Comparison of ENCODE assay signal across 1 cellular context in genomic region chr13:110265682-110266430, GRCh38.
TF ChIP-seq lines count a peak whose summit lies in the region.

No MANE protein-coding gene starts in this region.

TF ChIP-seq in HepG2, 621 proteins besides CTCF, POLR2A, EP300 and RAD21:
- TF ChIP-seq SRY (CRISPR knock-in tag; IDR thresholded peaks at IDR 0.05): no peak
- no peak for TF ChIP-seq ZNF747 (CRISPR knock-in tag; IDR thresholded peaks at IDR 0.05; ENCODE audit: borderline replicate concordance)
- no peak for TF ChIP-seq SAFB2 (CRISPR knock-in tag; IDR thresholded peaks at IDR 0.05; ENCODE audit: borderline replicate concordance, low read depth)
- TF ChIP-seq ZNF234 (CRISPR knock-in tag; conservative IDR thresholded peaks at IDR 0.05): no peak
- no peak for TF ChIP-seq ZMYM3 (CRISPR knock-in tag; IDR thresholded peaks at IDR 0.05)
- no peak for TF ChIP-seq ZNF639 (CRISPR knock-in tag; conservative IDR thresholded peaks at IDR 0.05)
- no peak for TF ChIP-seq ZFY (CRISPR knock-in tag; IDR thresholded peaks at IDR 0.05)
- TF ChIP-seq CSRNP1 (CRISPR knock-in tag; IDR thresholded peaks at IDR 0.05): no peak
- no peak for TF ChIP-seq RBM22 (optimal IDR thresholded peaks at IDR 0.05; ENCODE audit: low read length)
- TF ChIP-seq NCOA5 (CRISPR knock-in tag; IDR thresholded peaks at IDR 0.05): no peak
